Comparison of ENCODE assay signal across 29 cellular contexts in genomic region chr14:96624661-96625435, GRCh38.
A peak's percentile ranks its signal among the peaks of the same experiment; 100 is the strongest.
DNase-seq lines count a peak whose midpoint lies in the region; ATAC-seq, FAIRE-seq and TF ChIP-seq lines count a peak whose summit lies in the region.
"Had no signal": no experiment of that assay in that cellular context is flagged by ENCODE, and none has a peak within 500 bp of the region (broad histone marks: within the 10 kb centered on the region; RNA-seq: fewer than 3 reads in every experiment).

No MANE protein-coding gene starts in this region.

- TF ChIP-seq POLR2A in H1 (IDR thresholded peaks at IDR 0.05; ENCODE audit: control extremely low read depth in 1 of 2, low read depth in 2 of 2, low read length in 2 of 2) = no peak

- no peaks in the 10 kb centered on the region for H3K9me3 ChIP-seq in H1 (ENCODE audit: insufficient read depth in 2 of 2, low read depth in 1 of 2, low read length in 1 of 2)
- H3K9me3 ChIP-seq in neural progenitor cell (ENCODE audit: low read depth) = no peaks in the 10 kb centered on the region
- no peaks in the 10 kb centered on the region for H3K9me3 ChIP-seq in lower lobe of right lung

- H3K36me3 ChIP-seq in H1 (ENCODE audit: control insufficient read depth in 2 of 4, insufficient read depth in 4 of 4, low read length in 3 of 4) (no peaks in the 10 kb centered on the region), neural progenitor cell (no peaks in the 10 kb centered on the region), lower lobe of right lung (no peaks in the 10 kb centered on the region)
- H3K36me3 ChIP-seq: stomach, tibial nerve had no signal

- H3K23me2 ChIP-seq in H1 (ENCODE audit: low read depth, low read length) = no peaks in the 10 kb centered on the region

- peaks cover 4% of the 10 kb centered on the region for H3K27me3 Mint-ChIP-seq in neural progenitor cell (ENCODE audit: insufficient read depth, low read depth)
- peaks cover 14% of the 10 kb centered on the region for H3K27me3 Mint-ChIP-seq in activated CD4-positive, alpha-beta memory T cell treated with anti-CD3 and anti-CD28 coated beads for 36 hours

- ATAC-seq in lower lobe of right lung (no peak), GM21786 (IDR thresholded peaks at IDR 0.05; ENCODE audit: unreplicated experiment) (no peak)
- ATAC-seq: activated CD8-positive, alpha-beta memory T cell treated with anti-CD3 and anti-CD28 coated beads, Interleukin-2, amount 10 ng/mL, durations not matched to agents 7 days and 5 days; right cardiac atrium; T-cell had no signal

- H3K27me3 ChIP-seq in H1 (replicated peaks in 1 of 4; ENCODE audit: control insufficient read depth in 3 of 4, extremely low read depth in 1 of 4, insufficient read depth in 3 of 4, low read length in 3 of 4) (no peaks in the 10 kb centered on the region), neural progenitor cell (no peaks in the 10 kb centered on the region), lower lobe of right lung (ENCODE audit: low read depth) (peaks cover 23% of the 10 kb centered on the region)
- H3K27me3 ChIP-seq: tibial nerve had no signal

- no peaks in the 10 kb centered on the region for H3K36me3 Mint-ChIP-seq in neural progenitor cell
- no peaks in the 10 kb centered on the region for H3K36me3 Mint-ChIP-seq in activated CD4-positive, alpha-beta memory T cell treated with anti-CD3 and anti-CD28 coated beads for 36 hours
- H3K36me3 Mint-ChIP-seq: activated CD8-positive, alpha-beta memory T cell treated with anti-CD3 and anti-CD28 coated beads, Interleukin-2, amount 10 ng/mL, durations not matched to agents 7 days and 5 days; activated naive CD8-positive, alpha-beta T cell treated with anti-CD3 and anti-CD28 coated beads, Interleukin-2, amount 10 ng/mL, durations not matched to agents 7 days and 5 days; CD4-positive, alpha-beta memory T cell; T-cell had no signal

- no peak overlapping the region for H3K14ac ChIP-seq in H1 (ENCODE audit: insufficient read length)

- no peak overlapping the region for H3K18ac ChIP-seq in H1 (ENCODE audit: extremely low read depth, low read length)

- no peak overlapping the region for H2BK12ac ChIP-seq in H1 (ENCODE audit: low read depth, low read length)

- H2BK120ac ChIP-seq in H1 (replicated peaks; ENCODE audit: low read depth, low read length) = no peak overlapping the region

- CTCF ChIA-PET in H1 (lab: Charles Lee; ENCODE audit: partially characterized antibody) = interaction anchor here (0.5 to 2.6 kb wide), 5 partner anchors 23 to 119 kb away, joined by 3 to 10 read pairs (median 3); no protein-coding TSS in a partner anchor
- CTCF ChIA-PET in activated CD4-positive, alpha-beta memory T cell treated with anti-CD3 and anti-CD28 coated beads for 36 hours (lab: Charles Lee) = interaction anchor here (2.2 kb wide), 1 partner anchor 116 kb away, joined by 7 read pairs; no protein-coding TSS in a partner anchor

- POLR2A ChIA-PET in H1 (lab: Charles Lee; ENCODE audit: partially characterized antibody) = no interaction called here
- POLR2A ChIA-PET in activated CD4-positive, alpha-beta memory T cell treated with anti-CD3 and anti-CD28 coated beads for 36 hours (lab: Charles Lee) = no interaction called here

- H3K4me2 ChIP-seq in H1 (ENCODE audit: insufficient read depth in 1 of 2, low read depth in 2 of 2, low read length in 2 of 2) (no peak overlapping the region), neural progenitor cell (no peak overlapping the region)

- 93% methylated on average over 33 of the region's 38 CpGs; no CpG with 5 or more reads in 1 of the 2 experiments for WGBS in H1 (ENCODE audit: extremely low coverage in 1 of 2, insufficient coverage in 1 of 2, insufficient read length in 1 of 2, insufficient replicate concordance in 2 of 2, low coverage in 1 of 2, low lambda C conversion rate in 2 of 2, missing lambda C conversion rate in 1 of 2), 2 experiments

- no peaks in the 10 kb centered on the region for H3K9me3 Mint-ChIP-seq in neural progenitor cell
- no peaks in the 10 kb centered on the region for H3K9me3 Mint-ChIP-seq in activated CD4-positive, alpha-beta memory T cell treated with anti-CD3 and anti-CD28 coated beads for 36 hours
- H3K9me3 Mint-ChIP-seq: activated naive CD8-positive, alpha-beta T cell treated with anti-CD3 and anti-CD28 coated beads, Interleukin-2, amount 10 ng/mL, durations not matched to agents 7 days and 5 days; CD4-positive, alpha-beta memory T cell; T-cell had no signal

- no peaks in the 10 kb centered on the region for H3F3A ChIP-seq in neural progenitor cell (ENCODE audit: low read depth)

- TF ChIP-seq CTCF in H1 (IDR thresholded peaks at IDR 0.05; ENCODE audit: control extremely low read depth in 1 of 3, insufficient read depth in 1 of 3, low read depth in 1 of 3, low read length in 3 of 3) = no peak
- TF ChIP-seq CTCF in neural progenitor cell (IDR thresholded peaks at IDR 0.05) = no peak
- TF ChIP-seq CTCF in lower lobe of right lung (IDR thresholded peaks at IDR 0.05) = no peak

- H3K4me1 ChIP-seq in H1 (replicated peaks in 1 of 4; ENCODE audit: control insufficient read depth in 3 of 4, insufficient read depth in 4 of 4, low read length in 3 of 4) (peaks cover 0 to 3% (median under 1%) of the 10 kb centered on the region in 4 experiments; a peak in 2 of 7 replicates), neural progenitor cell (no peaks in the 10 kb centered on the region), lower lobe of right lung (no peaks in the 10 kb centered on the region)
- H3K4me1 ChIP-seq: stomach, tibial nerve had no signal

- no peak overlapping the region for H3K4ac ChIP-seq in H1 (replicated peaks; ENCODE audit: insufficient read length, low read depth, low read length)

- peaks cover 13% of the 10 kb centered on the region for H3K4me1 Mint-ChIP-seq in neural progenitor cell
- H3K4me1 Mint-ChIP-seq in activated CD4-positive, alpha-beta memory T cell treated with anti-CD3 and anti-CD28 coated beads for 36 hours (ENCODE audit: low read depth) = no peaks in the 10 kb centered on the region
- H3K4me1 Mint-ChIP-seq: activated CD8-positive, alpha-beta memory T cell treated with anti-CD3 and anti-CD28 coated beads, Interleukin-2, amount 10 ng/mL, durations not matched to agents 7 days and 5 days; activated naive CD8-positive, alpha-beta T cell treated with anti-CD3 and anti-CD28 coated beads, Interleukin-2, amount 10 ng/mL, durations not matched to agents 7 days and 5 days; CD4-positive, alpha-beta memory T cell; T-cell had no signal

- no peak overlapping the region for H2BK5ac ChIP-seq in H1 (ENCODE audit: low read depth, low read length)

- no peak overlapping the region for H3K27ac ChIP-seq in H1 (ENCODE audit: low read depth, low read length)
- no peak overlapping the region for H3K27ac ChIP-seq in neural progenitor cell
- H3K27ac ChIP-seq in lower lobe of right lung = no peak overlapping the region
- H3K27ac ChIP-seq: stomach, tibial nerve had no signal

- H3K79me2 ChIP-seq in H1 (ENCODE audit: control insufficient read depth in 1 of 2, insufficient read depth in 2 of 2, low read length in 2 of 2) = no peaks in the 10 kb centered on the region
- H3K79me2 ChIP-seq in neural progenitor cell (ENCODE audit: low read depth) = no peaks in the 10 kb centered on the region

- no peaks in the 10 kb centered on the region for H3K79me1 ChIP-seq in H1 (ENCODE audit: low read depth, low read length)

- H3K9ac ChIP-seq in H1 (replicated peaks in 1 of 4; ENCODE audit: extremely low read depth in 1 of 4, low read depth in 3 of 4, low read length in 3 of 4) (no peak overlapping the region), neural progenitor cell (no peak overlapping the region)

- no peak overlapping the region for H3K4me3 Mint-ChIP-seq in neural progenitor cell
- no peak overlapping the region for H3K4me3 Mint-ChIP-seq in activated CD4-positive, alpha-beta memory T cell treated with anti-CD3 and anti-CD28 coated beads for 36 hours
- H3K4me3 Mint-ChIP-seq: activated CD8-positive, alpha-beta memory T cell treated with anti-CD3 and anti-CD28 coated beads, Interleukin-2, amount 10 ng/mL, durations not matched to agents 7 days and 5 days; activated naive CD8-positive, alpha-beta T cell treated with anti-CD3 and anti-CD28 coated beads, Interleukin-2, amount 10 ng/mL, durations not matched to agents 7 days and 5 days; CD4-positive, alpha-beta memory T cell; T-cell had no signal

- H3K4me3 ChIP-seq in H1 (ENCODE audit: extremely low read depth in 1 of 4, insufficient read depth in 2 of 4, low read depth in 3 of 4, low read length in 4 of 4) = no peak overlapping the region
- no peak overlapping the region for H3K4me3 ChIP-seq in neural progenitor cell
- H3K4me3 ChIP-seq in lower lobe of right lung = no peak overlapping the region
- H3K4me3 ChIP-seq: stomach, tibial nerve had no signal

- no peak for TF ChIP-seq RAD21 in H1 (IDR thresholded peaks at IDR 0.05 in 1 of 2, conservative IDR thresholded peaks at IDR 0.05 in 1 of 2; ENCODE audit: low read depth in 2 of 2, low read length in 2 of 2)

- no peak overlapping the region for H3K23ac ChIP-seq in H1 (ENCODE audit: insufficient read length)

- H4K8ac ChIP-seq in H1 (ENCODE audit: extremely low read depth, insufficient read depth, low read length) = peak overlapping the region; percentile 11

- no peak overlapping the region for H2BK15ac ChIP-seq in H1 (ENCODE audit: low read length)

- H3K56ac ChIP-seq in H1 (replicated peaks; ENCODE audit: insufficient read length, low read depth, low read length) = no peak overlapping the region

- peak overlapping the region; percentile 61 for H3K27ac Mint-ChIP-seq in neural progenitor cell
- no peak overlapping the region for H3K27ac Mint-ChIP-seq in activated CD4-positive, alpha-beta memory T cell treated with anti-CD3 and anti-CD28 coated beads for 36 hours
- H3K27ac Mint-ChIP-seq: activated CD8-positive, alpha-beta memory T cell treated with anti-CD3 and anti-CD28 coated beads, Interleukin-2, amount 10 ng/mL, durations not matched to agents 7 days and 5 days; activated naive CD8-positive, alpha-beta T cell treated with anti-CD3 and anti-CD28 coated beads, Interleukin-2, amount 10 ng/mL, durations not matched to agents 7 days and 5 days; CD4-positive, alpha-beta memory T cell; T-cell had no signal

- no peak for FAIRE-seq in H1 (lab: Jason Lieb, UNC)
- FAIRE-seq: islet of Langerhans, TTC549 had no signal

- intact Hi-C loops in lower lobe of right lung (cut with DNase I) = no loop called here
- intact Hi-C loops in activated CD4-positive, alpha-beta memory T cell treated with anti-CD3 and anti-CD28 coated beads for 36 hours (cut with micrococcal nuclease) = no loop called here

- DNase-seq in GM03348 (ENCODE audit: low spot score) (peak; percentile 28), NCI-H1694 treated with DMSO at 0.1 percent for 48 hours (lab: John Stamatoyannopoulos, UW) (peak; percentile 73), H1 (ENCODE audit: low read depth in 1 of 2, low spot score in 2 of 2) (no peak), neural progenitor cell (ENCODE audit: low spot score) (peak; percentile 11), lower lobe of right lung (no peak)
- DNase-seq in activated CD4-positive, alpha-beta memory T cell treated with anti-CD3 and anti-CD28 coated beads for 36 hours = no peak
- no peak for DNase-seq in activated CD4-positive, CD25-positive, alpha-beta regulatory T cell (lab: John Stamatoyannopoulos, UW)
- DNase-seq: activated CD4-positive, alpha-beta T cell treated with anti-CD3 and anti-CD28 coated beads for 4 hours; activated naive CD8-positive, alpha-beta T cell treated with anti-CD3 and anti-CD28 coated beads, Interleukin-2, amount 10 ng/mL, durations not matched to agents 7 days and 5 days; CD4-positive, alpha-beta memory T cell; DMS53; effector CD4-positive, alpha-beta T cell; erythroblast; foreskin melanocyte; hypothalamus; mammary epithelial cell; NCI-H1105; NCI-H2081 treated with DMSO at 0.1 percent for 48 hours; NCI-H510A treated with DMSO at 0.1 percent for 48 hours; occipital lobe; right cardiac atrium; SHP77 treated with DMSO at 0.1 percent for 48 hours; stomach had no signal

- H2AFZ ChIP-seq in H1 (ENCODE audit: low read length) (no peak overlapping the region), neural progenitor cell (replicated peaks) (peak overlapping the region; percentile 44)

- H4K20me1 ChIP-seq in H1 (replicated peaks in 1 of 2; ENCODE audit: control insufficient read depth in 1 of 2, insufficient read depth in 2 of 2, low read length in 2 of 2) = no peaks in the 10 kb centered on the region
- H4K20me1 ChIP-seq in neural progenitor cell (ENCODE audit: low read depth) = no peaks in the 10 kb centered on the region

- H4K5ac ChIP-seq in H1 (ENCODE audit: insufficient read length, low read depth, low read length) = no peak overlapping the region

- H4K91ac ChIP-seq in H1 (replicated peaks; ENCODE audit: insufficient read length, low read length) = no peak overlapping the region

- no peak overlapping the region for H2BK20ac ChIP-seq in H1 (ENCODE audit: low read length)

- no peak overlapping the region for H2AK5ac ChIP-seq in H1 (ENCODE audit: low read depth, low read length)

- TF ChIP-seq EP300 in H1 (IDR thresholded peaks at IDR 0.05; ENCODE audit: borderline replicate concordance in 1 of 2, low read depth in 2 of 2, low read length in 2 of 2) = no peak

Comparison
In these comparisons a context has a peak if more than half of its experiments do, and no peak if none do; other contexts are left out.
1. DNase-seq: peak in GM03348 (single experiment), NCI-H1694 treated with DMSO at 0.1 percent for 48 hours (single experiment) and neural progenitor cell (single experiment); none in H1 (0 of 2), lower lobe of right lung (single experiment), activated CD4-positive, alpha-beta memory T cell treated with anti-CD3 and anti-CD28 coated beads for 36 hours (single experiment) and activated CD4-positive, CD25-positive, alpha-beta regulatory T cell (0 of 4).